1 cellular context compared by ENCODE assay signal in the genomic region with DNA sequence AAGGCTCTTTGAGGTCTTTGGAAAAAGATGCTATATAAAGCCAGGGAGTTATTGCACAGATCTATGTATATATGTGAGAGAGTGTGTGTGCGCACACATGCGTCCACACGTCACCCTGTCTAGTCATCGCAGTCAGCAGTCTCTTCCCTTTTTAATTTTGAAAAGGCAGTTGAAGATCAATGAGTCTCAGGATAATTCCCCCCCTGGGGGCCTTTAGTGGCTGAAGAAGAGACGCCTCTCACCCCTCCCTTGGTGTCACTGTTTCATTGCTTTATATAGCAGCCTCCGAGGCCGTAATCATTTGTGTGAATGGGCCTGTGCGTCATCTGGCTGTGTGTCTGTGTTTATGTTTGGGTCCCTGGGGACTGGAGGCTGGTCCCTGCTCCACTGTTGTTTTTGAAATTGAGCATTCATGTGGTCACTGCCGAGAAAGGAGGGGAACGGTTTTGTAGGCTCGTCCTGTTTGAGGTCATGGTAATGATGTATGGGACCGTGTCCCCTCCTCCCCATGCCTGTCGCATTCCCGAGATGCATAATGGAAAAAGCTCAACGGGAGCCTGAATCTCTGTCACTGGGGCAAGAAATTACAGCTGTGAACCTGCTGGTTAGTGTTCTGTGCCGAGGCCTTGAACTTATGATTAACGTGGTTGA.
TF ChIP-seq lines count a peak whose summit lies in the region.

No MANE protein-coding gene starts in this region.

TF ChIP-seq in WTC11, 78 proteins besides CTCF, POLR2A, EP300 and RAD21 (continued from another document):
- TF ChIP-seq, protein P1, sequence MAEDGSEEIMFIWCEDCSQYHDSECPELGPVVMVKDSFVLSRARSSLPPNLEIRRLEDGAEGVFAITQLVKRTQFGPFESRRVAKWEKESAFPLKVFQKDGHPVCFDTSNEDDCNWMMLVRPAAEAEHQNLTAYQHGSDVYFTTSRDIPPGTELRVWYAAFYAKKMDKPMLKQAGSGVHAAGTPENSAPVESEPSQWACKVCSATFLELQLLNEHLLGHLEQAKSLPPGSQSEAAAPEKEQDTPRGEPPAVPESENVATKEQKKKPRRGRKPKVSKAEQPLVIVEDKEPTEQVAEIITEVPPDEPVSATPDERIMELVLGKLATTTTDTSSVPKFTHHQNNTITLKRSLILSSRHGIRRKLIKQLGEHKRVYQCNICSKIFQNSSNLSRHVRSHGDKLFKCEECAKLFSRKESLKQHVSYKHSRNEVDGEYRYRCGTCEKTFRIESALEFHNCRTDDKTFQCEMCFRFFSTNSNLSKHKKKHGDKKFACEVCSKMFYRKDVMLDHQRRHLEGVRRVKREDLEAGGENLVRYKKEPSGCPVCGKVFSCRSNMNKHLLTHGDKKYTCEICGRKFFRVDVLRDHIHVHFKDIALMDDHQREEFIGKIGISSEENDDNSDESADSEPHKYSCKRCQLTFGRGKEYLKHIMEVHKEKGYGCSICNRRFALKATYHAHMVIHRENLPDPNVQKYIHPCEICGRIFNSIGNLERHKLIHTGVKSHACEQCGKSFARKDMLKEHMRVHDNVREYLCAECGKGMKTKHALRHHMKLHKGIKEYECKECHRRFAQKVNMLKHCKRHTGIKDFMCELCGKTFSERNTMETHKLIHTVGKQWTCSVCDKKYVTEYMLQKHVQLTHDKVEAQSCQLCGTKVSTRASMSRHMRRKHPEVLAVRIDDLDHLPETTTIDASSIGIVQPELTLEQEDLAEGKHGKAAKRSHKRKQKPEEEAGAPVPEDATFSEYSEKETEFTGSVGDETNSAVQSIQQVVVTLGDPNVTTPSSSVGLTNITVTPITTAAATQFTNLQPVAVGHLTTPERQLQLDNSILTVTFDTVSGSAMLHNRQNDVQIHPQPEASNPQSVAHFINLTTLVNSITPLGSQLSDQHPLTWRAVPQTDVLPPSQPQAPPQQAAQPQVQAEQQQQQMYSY (CRISPR knock-in tag; IDR thresholded peaks at IDR 0.05), result no peak
- TF ChIP-seq, protein P2, sequence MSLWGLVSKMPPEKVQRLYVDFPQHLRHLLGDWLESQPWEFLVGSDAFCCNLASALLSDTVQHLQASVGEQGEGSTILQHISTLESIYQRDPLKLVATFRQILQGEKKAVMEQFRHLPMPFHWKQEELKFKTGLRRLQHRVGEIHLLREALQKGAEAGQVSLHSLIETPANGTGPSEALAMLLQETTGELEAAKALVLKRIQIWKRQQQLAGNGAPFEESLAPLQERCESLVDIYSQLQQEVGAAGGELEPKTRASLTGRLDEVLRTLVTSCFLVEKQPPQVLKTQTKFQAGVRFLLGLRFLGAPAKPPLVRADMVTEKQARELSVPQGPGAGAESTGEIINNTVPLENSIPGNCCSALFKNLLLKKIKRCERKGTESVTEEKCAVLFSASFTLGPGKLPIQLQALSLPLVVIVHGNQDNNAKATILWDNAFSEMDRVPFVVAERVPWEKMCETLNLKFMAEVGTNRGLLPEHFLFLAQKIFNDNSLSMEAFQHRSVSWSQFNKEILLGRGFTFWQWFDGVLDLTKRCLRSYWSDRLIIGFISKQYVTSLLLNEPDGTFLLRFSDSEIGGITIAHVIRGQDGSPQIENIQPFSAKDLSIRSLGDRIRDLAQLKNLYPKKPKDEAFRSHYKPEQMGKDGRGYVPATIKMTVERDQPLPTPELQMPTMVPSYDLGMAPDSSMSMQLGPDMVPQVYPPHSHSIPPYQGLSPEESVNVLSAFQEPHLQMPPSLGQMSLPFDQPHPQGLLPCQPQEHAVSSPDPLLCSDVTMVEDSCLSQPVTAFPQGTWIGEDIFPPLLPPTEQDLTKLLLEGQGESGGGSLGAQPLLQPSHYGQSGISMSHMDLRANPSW (CRISPR knock-in tag; conservative IDR thresholded peaks at IDR 0.05; ENCODE audit: low read depth), result no peak
- no peak for TF ChIP-seq SP1 (CRISPR knock-in tag; conservative IDR thresholded peaks at IDR 0.05)
- TF ChIP-seq CREM (CRISPR knock-in tag; IDR thresholded peaks at IDR 0.05), result no peak
TF ChIP-seq in WTC11: peak in this region for 0.
